In genomic region chr17:18859256-18859655, GRCh38 we compare ENCODE assay signal across 2 cellular contexts.
TF ChIP-seq lines count a peak whose summit lies in the region.

No MANE protein-coding gene starts in this region.

TF ChIP-seq in SK-N-SH, 30 proteins besides CTCF, POLR2A, EP300 and RAD21 (continued from another document):
- TF ChIP-seq REST (IDR thresholded peaks at IDR 0.05; ENCODE audit: low read depth, low read length): no peak
- TF ChIP-seq ELF1 (IDR thresholded peaks at IDR 0.05): no peak
- no peak for TF ChIP-seq TEAD4 (IDR thresholded peaks at IDR 0.05; ENCODE audit: borderline replicate concordance, insufficient read depth)
- TF ChIP-seq EZH2phosphoT487 (IDR thresholded peaks at IDR 0.05; ENCODE audit: borderline replicate concordance, low read depth): no peak
- TF ChIP-seq FOSL2 (IDR thresholded peaks at IDR 0.05; ENCODE audit: borderline replicate concordance, low read depth): no peak
- TF ChIP-seq, protein P1, sequence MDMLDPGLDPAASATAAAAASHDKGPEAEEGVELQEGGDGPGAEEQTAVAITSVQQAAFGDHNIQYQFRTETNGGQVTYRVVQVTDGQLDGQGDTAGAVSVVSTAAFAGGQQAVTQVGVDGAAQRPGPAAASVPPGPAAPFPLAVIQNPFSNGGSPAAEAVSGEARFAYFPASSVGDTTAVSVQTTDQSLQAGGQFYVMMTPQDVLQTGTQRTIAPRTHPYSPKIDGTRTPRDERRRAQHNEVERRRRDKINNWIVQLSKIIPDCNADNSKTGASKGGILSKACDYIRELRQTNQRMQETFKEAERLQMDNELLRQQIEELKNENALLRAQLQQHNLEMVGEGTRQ (IDR thresholded peaks at IDR 0.05; ENCODE audit: borderline replicate concordance, low read depth, low read length): no peak
- TF ChIP-seq TCF12 (IDR thresholded peaks at IDR 0.05): no peak

TF ChIP-seq in SK-N-SH treated with all-trans-retinoic acid at 6 μM for 48 hours, 23 proteins besides CTCF, POLR2A, EP300 and RAD21 (continued from another document):
- TF ChIP-seq CSRNP3 (CRISPR knock-in tag; IDR thresholded peaks at IDR 0.05) (no peak), ISL1 (CRISPR knock-in tag; IDR thresholded peaks at IDR 0.05) (no peak), ZC3H10 (CRISPR knock-in tag; IDR thresholded peaks at IDR 0.05) (no peak), SNAI2 (CRISPR knock-in tag; IDR thresholded peaks at IDR 0.05) (no peak)
- TF ChIP-seq, protein P2, sequence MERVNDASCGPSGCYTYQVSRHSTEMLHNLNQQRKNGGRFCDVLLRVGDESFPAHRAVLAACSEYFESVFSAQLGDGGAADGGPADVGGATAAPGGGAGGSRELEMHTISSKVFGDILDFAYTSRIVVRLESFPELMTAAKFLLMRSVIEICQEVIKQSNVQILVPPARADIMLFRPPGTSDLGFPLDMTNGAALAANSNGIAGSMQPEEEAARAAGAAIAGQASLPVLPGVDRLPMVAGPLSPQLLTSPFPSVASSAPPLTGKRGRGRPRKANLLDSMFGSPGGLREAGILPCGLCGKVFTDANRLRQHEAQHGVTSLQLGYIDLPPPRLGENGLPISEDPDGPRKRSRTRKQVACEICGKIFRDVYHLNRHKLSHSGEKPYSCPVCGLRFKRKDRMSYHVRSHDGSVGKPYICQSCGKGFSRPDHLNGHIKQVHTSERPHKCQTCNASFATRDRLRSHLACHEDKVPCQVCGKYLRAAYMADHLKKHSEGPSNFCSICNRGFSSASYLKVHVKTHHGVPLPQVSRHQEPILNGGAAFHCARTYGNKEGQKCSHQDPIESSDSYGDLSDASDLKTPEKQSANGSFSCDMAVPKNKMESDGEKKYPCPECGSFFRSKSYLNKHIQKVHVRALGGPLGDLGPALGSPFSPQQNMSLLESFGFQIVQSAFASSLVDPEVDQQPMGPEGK (CRISPR knock-in tag; IDR thresholded peaks at IDR 0.05; ENCODE audit: borderline replicate concordance): no peak
